ENCODE assay signal across 22 cellular contexts in genomic region chr10:61776615-61777266, GRCh38.
"Had no signal": no experiment of that assay in that cellular context is flagged by ENCODE, and none has a peak within 500 bp of the region (broad histone marks: within the 10 kb centered on the region; RNA-seq: fewer than 3 reads in every experiment).

No MANE protein-coding gene starts in this region.

- H3K36me3 ChIP-seq: MG63, Peyer's patch, SJCRH30 had no signal

- H3K4me1 ChIP-seq: Peyer's patch, SJCRH30 had no signal

- ATAC-seq: HepG2, Right ventricle myocardium inferior had no signal

- H3K27me3 ChIP-seq: MG63, Peyer's patch, SJCRH30 had no signal

- H3K27ac ChIP-seq: KMS-11, Peyer's patch, SJCRH30, SK-N-MC had no signal

- FAIRE-seq: HepG2 had no signal

- H3K9ac ChIP-seq: KMS-11 had no signal

- H3K4me3 ChIP-seq: MG63, Peyer's patch, SJCRH30, SK-N-MC had no signal

- DNase-seq: IMR-90, MG63, NCI-H1092, NCI-H1105 treated with DMSO at 0.1 percent for 48 hours, NCI-H1417 treated with DMSO at 0.1 percent for 48 hours, NCI-H146, NCI-H1694 treated with DMSO at 0.1 percent for 48 hours, NCI-H1930, NCI-H2081, NCI-H2107, NCI-H2227 treated with DMSO at 0.1 percent for 48 hours, NCI-H524, NCI-H69, NCI-H774, Peyer's patch, SHP77 treated with DMSO at 0.1 percent for 48 hours, SJCRH30, T-helper 1 cell had no signal

- H3K9me3 ChIP-seq: MG63, Peyer's patch, SJCRH30 had no signal

- H3K4me2 ChIP-seq: KMS-11 had no signal
